ENCODE assay signal across 1 cellular context in the genomic region with DNA sequence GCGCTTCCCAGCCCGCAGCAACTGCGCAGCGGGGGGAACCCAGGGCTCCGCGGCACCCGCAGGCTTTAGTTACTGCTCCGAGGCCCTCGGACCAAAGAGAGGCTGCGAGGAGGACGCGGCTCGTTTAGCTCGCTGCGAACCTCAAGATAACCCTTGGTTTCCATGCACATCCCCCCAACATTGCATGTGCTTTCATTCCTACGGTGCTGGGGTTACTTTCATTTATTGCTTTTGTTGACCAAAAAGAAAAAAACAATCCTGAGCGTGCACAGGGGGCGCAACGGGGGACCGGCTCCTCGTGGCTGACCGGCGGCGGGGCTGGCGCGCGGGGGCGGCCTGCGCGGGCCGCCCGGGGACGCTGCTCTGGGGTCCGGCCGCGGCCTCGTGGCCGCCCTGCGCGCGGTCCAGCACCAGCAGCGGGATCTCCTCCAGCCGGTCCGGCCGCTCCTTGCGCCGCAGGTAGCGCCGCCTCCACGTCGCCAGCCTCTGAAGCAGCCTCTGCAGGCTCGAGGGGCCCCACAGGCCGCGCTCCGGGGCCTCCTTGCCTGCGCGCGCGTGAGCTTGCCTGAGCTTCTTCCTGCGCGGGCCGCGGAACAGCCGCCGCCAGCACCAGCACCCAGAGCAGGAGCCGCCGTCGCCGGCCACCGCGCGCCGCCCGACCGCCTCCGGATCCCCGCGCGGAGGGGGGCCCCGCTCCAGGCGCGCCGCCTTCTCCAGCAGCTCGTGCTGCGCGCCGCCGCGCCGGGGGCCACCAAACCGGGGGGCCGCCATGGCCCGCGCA.
TF ChIP-seq lines count a peak whose summit lies in the region.

No MANE protein-coding gene starts in this region.

TF ChIP-seq in GM12878, 131 proteins besides CTCF, POLR2A, EP300 and RAD21 (continued from another document):
- TF ChIP-seq, protein P1, sequence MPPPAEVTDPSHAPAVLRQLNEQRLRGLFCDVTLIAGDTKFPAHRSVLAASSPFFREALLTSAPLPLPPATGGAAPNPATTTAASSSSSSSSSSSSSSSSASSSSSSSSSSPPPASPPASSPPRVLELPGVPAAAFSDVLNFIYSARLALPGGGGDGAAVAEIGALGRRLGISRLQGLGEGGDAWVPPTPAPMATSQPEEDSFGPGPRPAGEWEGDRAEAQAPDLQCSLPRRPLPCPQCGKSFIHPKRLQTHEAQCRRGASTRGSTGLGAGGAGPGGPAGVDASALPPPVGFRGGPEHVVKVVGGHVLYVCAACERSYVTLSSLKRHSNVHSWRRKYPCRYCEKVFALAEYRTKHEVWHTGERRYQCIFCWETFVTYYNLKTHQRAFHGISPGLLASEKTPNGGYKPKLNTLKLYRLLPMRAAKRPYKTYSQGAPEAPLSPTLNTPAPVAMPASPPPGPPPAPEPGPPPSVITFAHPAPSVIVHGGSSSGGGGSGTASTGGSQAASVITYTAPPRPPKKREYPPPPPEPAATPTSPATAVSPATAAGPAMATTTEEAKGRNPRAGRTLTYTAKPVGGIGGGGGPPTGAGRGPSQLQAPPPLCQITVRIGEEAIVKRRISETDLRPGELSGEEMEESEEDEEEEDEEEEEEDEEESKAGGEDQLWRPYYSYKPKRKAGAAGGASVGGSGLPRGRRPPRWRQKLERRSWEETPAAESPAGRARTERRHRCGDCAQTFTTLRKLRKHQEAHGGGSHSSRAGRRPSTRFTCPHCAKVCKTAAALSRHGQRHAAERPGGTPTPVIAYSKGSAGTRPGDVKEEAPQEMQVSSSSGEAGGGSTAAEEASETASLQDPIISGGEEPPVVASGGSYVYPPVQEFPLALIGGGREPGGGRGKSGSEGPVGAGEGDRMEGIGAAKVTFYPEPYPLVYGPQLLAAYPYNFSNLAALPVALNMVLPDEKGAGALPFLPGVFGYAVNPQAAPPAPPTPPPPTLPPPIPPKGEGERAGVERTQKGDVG (CRISPR knock-in tag; IDR thresholded peaks at IDR 0.05), result no peak
- no peak for TF ChIP-seq POU2F2 (IDR thresholded peaks at IDR 0.05; ENCODE audit: borderline replicate concordance, low read depth, low read length)
- TF ChIP-seq, protein P2, sequence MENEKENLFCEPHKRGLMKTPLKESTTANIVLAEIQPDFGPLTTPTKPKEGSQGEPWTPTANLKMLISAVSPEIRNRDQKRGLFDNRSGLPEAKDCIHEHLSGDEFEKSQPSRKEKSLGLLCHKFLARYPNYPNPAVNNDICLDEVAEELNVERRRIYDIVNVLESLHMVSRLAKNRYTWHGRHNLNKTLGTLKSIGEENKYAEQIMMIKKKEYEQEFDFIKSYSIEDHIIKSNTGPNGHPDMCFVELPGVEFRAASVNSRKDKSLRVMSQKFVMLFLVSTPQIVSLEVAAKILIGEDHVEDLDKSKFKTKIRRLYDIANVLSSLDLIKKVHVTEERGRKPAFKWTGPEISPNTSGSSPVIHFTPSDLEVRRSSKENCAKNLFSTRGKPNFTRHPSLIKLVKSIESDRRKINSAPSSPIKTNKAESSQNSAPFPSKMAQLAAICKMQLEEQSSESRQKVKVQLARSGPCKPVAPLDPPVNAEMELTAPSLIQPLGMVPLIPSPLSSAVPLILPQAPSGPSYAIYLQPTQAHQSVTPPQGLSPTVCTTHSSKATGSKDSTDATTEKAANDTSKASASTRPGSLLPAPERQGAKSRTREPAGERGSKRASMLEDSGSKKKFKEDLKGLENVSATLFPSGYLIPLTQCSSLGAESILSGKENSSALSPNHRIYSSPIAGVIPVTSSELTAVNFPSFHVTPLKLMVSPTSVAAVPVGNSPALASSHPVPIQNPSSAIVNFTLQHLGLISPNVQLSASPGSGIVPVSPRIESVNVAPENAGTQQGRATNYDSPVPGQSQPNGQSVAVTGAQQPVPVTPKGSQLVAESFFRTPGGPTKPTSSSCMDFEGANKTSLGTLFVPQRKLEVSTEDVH (IDR thresholded peaks at IDR 0.05; ENCODE audit: low read depth, partially characterized antibody), result no peak
- no peak for TF ChIP-seq NR2F1 (conservative IDR thresholded peaks at IDR 0.05)
- TF ChIP-seq CBX5 (IDR thresholded peaks at IDR 0.05; ENCODE audit: low read depth), result no peak
- TF ChIP-seq NFYA (IDR thresholded peaks at IDR 0.05; ENCODE audit: borderline replicate concordance, low read depth, low read length), result no peak
